In the genomic region with DNA sequence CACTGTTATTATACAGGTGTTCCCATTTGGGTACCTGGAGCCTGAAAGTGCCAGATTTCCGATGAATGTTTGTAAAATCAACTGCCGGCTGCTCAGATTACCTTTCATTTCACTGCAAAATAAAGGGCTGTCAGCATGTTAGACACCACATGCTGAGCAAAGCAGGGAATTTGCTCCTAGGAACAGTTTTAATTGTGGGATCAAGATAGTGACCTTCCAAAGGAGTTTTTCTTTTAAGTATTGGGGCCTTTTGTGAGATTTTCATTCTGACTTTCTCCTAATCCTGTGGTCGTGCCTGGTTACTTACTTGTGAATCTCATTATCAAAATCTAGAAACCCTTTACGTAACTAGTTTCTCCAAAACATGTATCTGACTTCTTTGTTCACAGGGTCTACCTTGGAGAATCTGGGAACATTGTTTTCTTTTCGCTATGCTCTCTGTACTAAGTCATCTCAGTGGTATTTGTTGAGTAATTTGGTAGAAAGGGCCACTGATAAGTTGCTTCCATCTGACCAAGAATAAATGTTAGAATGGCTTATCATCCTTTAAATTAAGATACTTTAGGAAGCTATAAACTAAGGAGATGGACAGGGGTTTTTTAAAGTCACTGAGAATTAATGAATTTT, we compare ENCODE assay signal across 19 cellular contexts. TPM values are rescaled to one million over a fixed set of nuclear protein-coding genes. Genes with fewer than 3 reads are reported as not detected.
A peak's percentile ranks its signal among the peaks of the same experiment; 100 is the strongest.
DNase-seq lines count a peak whose midpoint lies in the region; ATAC-seq lines count a peak whose summit lies in the region.
"Had no signal": no experiment of that assay in that cellular context is flagged by ENCODE, and none has a peak within 500 bp of the region (broad histone marks: within the 10 kb centered on the region; RNA-seq: fewer than 3 reads in every experiment).

No MANE protein-coding gene starts in this region.

- no peak for ATAC-seq in aorta (ENCODE audit: low FRiP score)
- ATAC-seq in activated T-cell treated with anti-CD3 and anti-CD28 coated beads, Interleukin-2, amount 50 U/mL, for 72 hours (replicated peaks in 1 of 2) = no peak
- ATAC-seq: left lobe of liver, psoas muscle had no signal

- no peak overlapping the region for H3K4me3 Mint-ChIP-seq in activated T-cell treated with anti-CD3 and anti-CD28 coated beads, Interleukin-2, amount 50 U/mL, for 72 hours
- no peak overlapping the region for H3K4me3 Mint-ChIP-seq in activated CD4-positive, alpha-beta memory T cell treated with anti-CD3 and anti-CD28 coated beads for 36 hours

- H3K4me3 ChIP-seq in mononuclear cell (ENCODE audit: low read length) (peak overlapping the region; percentile 7), aorta (ENCODE audit: low read length in 2 of 2) (no peak overlapping the region)
- H3K4me3 ChIP-seq: psoas muscle had no signal

- CTCF ChIA-PET in activated CD4-positive, alpha-beta memory T cell treated with anti-CD3 and anti-CD28 coated beads for 36 hours (lab: Charles Lee) = no interaction called here

- DNase-seq in Daoy (ENCODE audit: low read depth) (peak; percentile 62), NCI-H226 (peak; percentile 90), dedifferentiated amniotic fluid mesenchymal stem cell (ENCODE audit: extremely low spot score) (peak; percentile 27), aorta (no peak)
- DNase-seq in activated CD4-positive, alpha-beta T cell treated with anti-CD3 and anti-CD28 coated beads for 4 hours = no peak
- no peak for DNase-seq in activated T-cell treated with anti-CD3 and anti-CD28 coated beads, Interleukin-2, amount 50 U/mL, for 72 hours
- DNase-seq in activated CD4-positive, alpha-beta memory T cell treated with anti-CD3 and anti-CD28 coated beads for 36 hours = no peak
- DNase-seq: activated CD4-positive, alpha-beta T cell treated with anti-CD3 and anti-CD28 coated beads, Interleukin-2, amount 50 U/mL, for 48 hours; activated T-cell treated with anti-CD3 and anti-CD28 coated beads, Interleukin-2, amount 50 U/mL, for 48 hours; cortex of kidney; Karpas-422; NCI-H446 treated with DMSO at 0.1 percent for 48 hours; OCI-M1; psoas muscle had no signal

- H3K27me3 Mint-ChIP-seq in activated T-cell treated with anti-CD3 and anti-CD28 coated beads, Interleukin-2, amount 50 U/mL, for 72 hours (ENCODE audit: low read depth) = no peaks in the 10 kb centered on the region
- no peaks in the 10 kb centered on the region for H3K27me3 Mint-ChIP-seq in activated CD4-positive, alpha-beta memory T cell treated with anti-CD3 and anti-CD28 coated beads for 36 hours

- H3K9me3 ChIP-seq in mononuclear cell (ENCODE audit: low read depth, low read length) (no peaks in the 10 kb centered on the region), aorta (ENCODE audit: control insufficient read depth, low read length) (no peaks in the 10 kb centered on the region)
- H3K9me3 ChIP-seq: psoas muscle had no signal

- intact Hi-C loops in aorta (cut with DNase I) = no loop called here
- intact Hi-C loops in activated CD4-positive, alpha-beta memory T cell treated with anti-CD3 and anti-CD28 coated beads for 36 hours (cut with micrococcal nuclease) = no loop called here

- no peaks in the 10 kb centered on the region for H3K4me1 Mint-ChIP-seq in activated T-cell treated with anti-CD3 and anti-CD28 coated beads, Interleukin-2, amount 50 U/mL, for 72 hours (ENCODE audit: low read depth)
- no peaks in the 10 kb centered on the region for H3K4me1 Mint-ChIP-seq in activated CD4-positive, alpha-beta memory T cell treated with anti-CD3 and anti-CD28 coated beads for 36 hours (ENCODE audit: low read depth)

- no peak overlapping the region for H3K27ac Mint-ChIP-seq in activated T-cell treated with anti-CD3 and anti-CD28 coated beads, Interleukin-2, amount 50 U/mL, for 72 hours
- no peak overlapping the region for H3K27ac Mint-ChIP-seq in activated CD4-positive, alpha-beta memory T cell treated with anti-CD3 and anti-CD28 coated beads for 36 hours

- POLR2A ChIA-PET in activated CD4-positive, alpha-beta memory T cell treated with anti-CD3 and anti-CD28 coated beads for 36 hours (lab: Charles Lee) = no interaction called here

- H3K36me3 Mint-ChIP-seq in activated T-cell treated with anti-CD3 and anti-CD28 coated beads, Interleukin-2, amount 50 U/mL, for 72 hours (ENCODE audit: insufficient read depth in 2 of 2) = peaks cover 0 to 1% of the 10 kb centered on the region in 2 donors
- H3K36me3 Mint-ChIP-seq in activated CD4-positive, alpha-beta memory T cell treated with anti-CD3 and anti-CD28 coated beads for 36 hours = no peaks in the 10 kb centered on the region

- H3K27me3 ChIP-seq in mononuclear cell (ENCODE audit: insufficient read depth, low read length) = no peaks in the 10 kb centered on the region
- no peaks in the 10 kb centered on the region for H3K27me3 ChIP-seq in aorta (ENCODE audit: control insufficient read depth in 1 of 2, insufficient read depth in 2 of 2, low read length in 1 of 2)

- H3K27ac ChIP-seq in aorta (ENCODE audit: low read depth in 1 of 2, low read length in 2 of 2) = no peak overlapping the region
- H3K27ac ChIP-seq: psoas muscle had no signal

- peaks cover 2 to 4% of the 10 kb centered on the region in 2 donors for H3K9me3 Mint-ChIP-seq in activated T-cell treated with anti-CD3 and anti-CD28 coated beads, Interleukin-2, amount 50 U/mL, for 72 hours
- H3K9me3 Mint-ChIP-seq in activated CD4-positive, alpha-beta memory T cell treated with anti-CD3 and anti-CD28 coated beads for 36 hours = peaks cover 8% of the 10 kb centered on the region

- no peaks in the 10 kb centered on the region for H3K36me3 ChIP-seq in aorta (ENCODE audit: control insufficient read depth in 1 of 2, insufficient read depth in 2 of 2, low read length in 1 of 2)

- H3K4me1 ChIP-seq in mononuclear cell (ENCODE audit: insufficient read depth, low read length) (peaks cover 55% of the 10 kb centered on the region), aorta (ENCODE audit: control insufficient read depth in 1 of 2, insufficient read depth in 2 of 2, low read length in 2 of 2) (no peaks in the 10 kb centered on the region)
- H3K4me1 ChIP-seq: psoas muscle had no signal

- 81 to 88% methylated on average over 5 of the region's 5 CpGs for WGBS in aorta, 2 donors

RNA-seq across cellular contexts. Expression of a gene that starts 40.8 kb away (rescaled TPM):
- total RNA-seq in Daoy (2014; rRNA removed; shearing (Covaris generic)) = not detected in 2 replicates
- total RNA-seq in mononuclear cell (not detected), aorta (not detected)
- not detected for polyA plus RNA-seq in aorta
- total RNA-seq in activated T-cell treated with anti-CD3 and anti-CD28 coated beads, Interleukin-2, amount 50 U/mL, for 72 hours = not detected
- total RNA-seq in activated CD4-positive, alpha-beta memory T cell treated with anti-CD3 and anti-CD28 coated beads for 36 hours = not detected
- total RNA-seq: left lobe of liver, SK-MEL-5 had no signal
- polyA plus RNA-seq: adipose tissue, esophagus, psoas muscle had no signal

Comparison
In these comparisons a context has a peak if more than half of its experiments do, and no peak if none do; other contexts are left out.
1. DNase-seq: peak in Daoy (single experiment), NCI-H226 (single experiment) and dedifferentiated amniotic fluid mesenchymal stem cell (single experiment); none in activated CD4-positive, alpha-beta T cell treated with anti-CD3 and anti-CD28 coated beads for 4 hours (0 of 2), aorta (0 of 2), activated T-cell treated with anti-CD3 and anti-CD28 coated beads, Interleukin-2, amount 50 U/mL, for 72 hours (0 of 2) and activated CD4-positive, alpha-beta memory T cell treated with anti-CD3 and anti-CD28 coated beads for 36 hours (single experiment).